1 cellular context compared by ENCODE assay signal in genomic region chr2:19362094-19362649, GRCh38.
TF ChIP-seq lines count a peak whose summit lies in the region.

No MANE protein-coding gene starts in this region.

TF ChIP-seq in A549, 52 proteins besides CTCF, POLR2A, EP300 and RAD21 (continued from another document):
- no peak for TF ChIP-seq REST (IDR thresholded peaks at IDR 0.05)
- no peak for TF ChIP-seq USF2 (IDR thresholded peaks at IDR 0.05)
- no peak for TF ChIP-seq KDM5A (IDR thresholded peaks at IDR 0.05)
- TF ChIP-seq KDM1A (IDR thresholded peaks at IDR 0.05; ENCODE audit: low read depth) = no peak
- TF ChIP-seq TP53 (CRISPR knock-in tag; IDR thresholded peaks at IDR 0.05) = no peak
- TF ChIP-seq ZFP36 (IDR thresholded peaks at IDR 0.05; ENCODE audit: borderline replicate concordance, partially characterized antibody) = no peak
- no peak for TF ChIP-seq HMGXB4 (CRISPR knock-in tag; IDR thresholded peaks at IDR 0.05; ENCODE audit: borderline replicate concordance)
- no peak for TF ChIP-seq ELK1 (IDR thresholded peaks at IDR 0.05; ENCODE audit: low read depth, low read length)
- TF ChIP-seq NPAS2 (CRISPR knock-in tag; IDR thresholded peaks at IDR 0.05; ENCODE audit: borderline replicate concordance) = no peak
